1 cellular context compared by ENCODE assay signal in the genomic region with DNA sequence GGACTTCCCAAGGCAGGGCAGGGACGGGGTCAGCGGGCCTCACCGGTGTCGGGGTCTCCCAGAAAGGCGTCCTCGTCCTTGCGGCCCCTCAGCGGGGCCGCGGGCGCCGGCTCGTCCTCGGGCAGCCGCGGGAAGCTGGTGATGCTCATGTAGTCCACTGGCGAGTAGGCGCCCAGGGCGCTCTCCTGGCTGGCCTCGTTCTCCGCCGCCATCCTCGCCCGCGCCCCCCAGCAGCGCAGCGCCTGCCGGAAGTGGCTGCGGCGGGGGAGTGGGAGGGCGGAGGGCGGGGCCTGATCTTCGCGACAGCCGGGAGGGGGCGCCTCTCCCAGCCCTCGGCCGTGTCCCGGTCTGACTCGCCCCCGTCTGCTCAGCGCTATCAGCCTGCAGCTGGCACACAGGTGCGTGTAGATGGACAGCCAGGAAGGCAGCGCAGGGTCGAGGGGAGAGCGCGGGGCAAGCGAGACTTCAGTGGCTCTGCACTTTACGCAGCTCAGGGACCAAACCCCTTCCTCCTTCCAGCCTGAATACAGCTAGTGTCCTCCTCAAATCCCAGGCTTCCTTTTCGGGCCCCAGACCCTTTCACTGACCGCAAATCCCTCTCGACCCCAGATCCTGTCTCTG.
TF ChIP-seq lines count a peak whose summit lies in the region.

A gene with protein sequence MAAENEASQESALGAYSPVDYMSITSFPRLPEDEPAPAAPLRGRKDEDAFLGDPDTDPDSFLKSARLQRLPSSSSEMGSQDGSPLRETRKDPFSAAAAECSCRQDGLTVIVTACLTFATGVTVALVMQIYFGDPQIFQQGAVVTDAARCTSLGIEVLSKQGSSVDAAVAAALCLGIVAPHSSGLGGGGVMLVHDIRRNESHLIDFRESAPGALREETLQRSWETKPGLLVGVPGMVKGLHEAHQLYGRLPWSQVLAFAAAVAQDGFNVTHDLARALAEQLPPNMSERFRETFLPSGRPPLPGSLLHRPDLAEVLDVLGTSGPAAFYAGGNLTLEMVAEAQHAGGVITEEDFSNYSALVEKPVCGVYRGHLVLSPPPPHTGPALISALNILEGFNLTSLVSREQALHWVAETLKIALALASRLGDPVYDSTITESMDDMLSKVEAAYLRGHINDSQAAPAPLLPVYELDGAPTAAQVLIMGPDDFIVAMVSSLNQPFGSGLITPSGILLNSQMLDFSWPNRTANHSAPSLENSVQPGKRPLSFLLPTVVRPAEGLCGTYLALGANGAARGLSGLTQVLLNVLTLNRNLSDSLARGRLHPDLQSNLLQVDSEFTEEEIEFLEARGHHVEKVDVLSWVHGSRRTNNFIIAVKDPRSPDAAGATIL (minus strand): TSS at position 253 of the 621 bp plus-strand sequence. CDS start 41 bp downstream, at position 212.

TF ChIP-seq in HepG2, 621 proteins besides CTCF, POLR2A, EP300 and RAD21 (continued from another document and continues in another):
- TF ChIP-seq, protein P1, sequence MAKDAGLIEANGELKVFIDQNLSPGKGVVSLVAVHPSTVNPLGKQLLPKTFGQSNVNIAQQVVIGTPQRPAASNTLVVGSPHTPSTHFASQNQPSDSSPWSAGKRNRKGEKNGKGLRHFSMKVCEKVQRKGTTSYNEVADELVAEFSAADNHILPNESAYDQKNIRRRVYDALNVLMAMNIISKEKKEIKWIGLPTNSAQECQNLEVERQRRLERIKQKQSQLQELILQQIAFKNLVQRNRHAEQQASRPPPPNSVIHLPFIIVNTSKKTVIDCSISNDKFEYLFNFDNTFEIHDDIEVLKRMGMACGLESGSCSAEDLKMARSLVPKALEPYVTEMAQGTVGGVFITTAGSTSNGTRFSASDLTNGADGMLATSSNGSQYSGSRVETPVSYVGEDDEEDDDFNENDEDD (CRISPR knock-in tag; IDR thresholded peaks at IDR 0.05; ENCODE audit: borderline replicate concordance): peak; percentile 94
- TF ChIP-seq ZNF432 (CRISPR knock-in tag; IDR thresholded peaks at IDR 0.05; ENCODE audit: borderline replicate concordance) (peak; percentile 87), STAT5B (CRISPR knock-in tag; IDR thresholded peaks at IDR 0.05) (no peak; the same call in 1 of the 2 replicates), ZKSCAN5 (CRISPR knock-in tag; IDR thresholded peaks at IDR 0.05) (no peak), SIN3A (IDR thresholded peaks at IDR 0.05; ENCODE audit: borderline replicate concordance, low read depth, low read length) (peak; percentile 34; the same call in 1 of the 2 replicates), PHF8 (CRISPR knock-in tag; IDR thresholded peaks at IDR 0.05) (peak; percentile 88), IRF2 (CRISPR knock-in tag; IDR thresholded peaks at IDR 0.05) (peak; percentile 94), ZZZ3 (CRISPR knock-in tag; IDR thresholded peaks at IDR 0.05; ENCODE audit: borderline replicate concordance) (peak; percentile 83), ZNF136 (CRISPR knock-in tag; IDR thresholded peaks at IDR 0.05; ENCODE audit: low read depth) (0 out of 2 replicates have a peak, but pooled peaks have one; percentile 35), KDM5A (IDR thresholded peaks at IDR 0.05; ENCODE audit: borderline replicate concordance, low read length) (peak; percentile 54; the same call in 1 of the 2 replicates), RXRA (CRISPR knock-in tag; IDR thresholded peaks at IDR 0.05) (peak; percentile 98), ZKSCAN8 (CRISPR knock-in tag; IDR thresholded peaks at IDR 0.05; ENCODE audit: borderline replicate concordance) (peak; percentile 95), KLF12 (CRISPR knock-in tag; IDR thresholded peaks at IDR 0.05; ENCODE audit: borderline replicate concordance) (peak; percentile 85; the same call in 1 of the 2 replicates), ZNF225 (CRISPR knock-in tag; IDR thresholded peaks at IDR 0.05) (peak; percentile 90; the same call in 1 of the 2 replicates), CENPT (CRISPR knock-in tag; IDR thresholded peaks at IDR 0.05; ENCODE audit: low read depth) (0 out of 2 replicates have a peak, but pooled peaks have one; percentile 20), ZC3H4 (CRISPR knock-in tag; IDR thresholded peaks at IDR 0.05; ENCODE audit: borderline replicate concordance) (peak; percentile 79; the same call in 1 of the 2 replicates), HOXA3 (CRISPR knock-in tag; IDR thresholded peaks at IDR 0.05) (peak; percentile 92; the same call in 1 of the 2 replicates), ZNF678 (CRISPR knock-in tag; IDR thresholded peaks at IDR 0.05) (0 out of 2 replicates have a peak, but pooled peaks have one; percentile 56), MTA1 (CRISPR knock-in tag; IDR thresholded peaks at IDR 0.05; ENCODE audit: borderline replicate concordance) (peak; percentile 92; the same call in 1 of the 2 replicates), SOX5 (CRISPR knock-in tag; IDR thresholded peaks at IDR 0.05; ENCODE audit: borderline replicate concordance) (peak; percentile 78), CAMTA2 (CRISPR knock-in tag; IDR thresholded peaks at IDR 0.05; ENCODE audit: borderline replicate concordance) (peak; percentile 96; the same call in 1 of the 2 replicates), KAT8 (CRISPR knock-in tag; IDR thresholded peaks at IDR 0.05) (peak; percentile 96), ZNF816 (CRISPR knock-in tag; IDR thresholded peaks at IDR 0.05; ENCODE audit: borderline replicate concordance) (peak; percentile 97), ZNF891 (CRISPR knock-in tag; IDR thresholded peaks at IDR 0.05) (peak; percentile 93; the same call in 1 of the 2 replicates), ZMAT3 (CRISPR knock-in tag; conservative IDR thresholded peaks at IDR 0.05) (peak; percentile 87), GATAD2A (CRISPR knock-in tag; IDR thresholded peaks at IDR 0.05) (peak; percentile 85), NONO (IDR thresholded peaks at IDR 0.05) (no peak), NONO (CRISPR knock-in tag; conservative IDR thresholded peaks at IDR 0.05) (peak; percentile 99), MED13 (CRISPR knock-in tag; IDR thresholded peaks at IDR 0.05) (peak; percentile 81; the same call in 1 of the 2 replicates), KDM1A (CRISPR knock-in tag; IDR thresholded peaks at IDR 0.05) (no peak), ZNF382 (CRISPR knock-in tag; IDR thresholded peaks at IDR 0.05; ENCODE audit: borderline replicate concordance) (no peak), ARID2 (CRISPR knock-in tag; IDR thresholded peaks at IDR 0.05; ENCODE audit: borderline replicate concordance) (peak; percentile 33; the same call in 1 of the 2 replicates), POGZ (CRISPR knock-in tag; IDR thresholded peaks at IDR 0.05) (peak; percentile 95), ZNF768 (CRISPR knock-in tag; IDR thresholded peaks at IDR 0.05) (peak; percentile 74; the same call in 1 of the 2 replicates), PITX1 (CRISPR knock-in tag; IDR thresholded peaks at IDR 0.05) (0 out of 2 replicates have a peak, but pooled peaks have one; percentile 44)
- TF ChIP-seq, protein P2, sequence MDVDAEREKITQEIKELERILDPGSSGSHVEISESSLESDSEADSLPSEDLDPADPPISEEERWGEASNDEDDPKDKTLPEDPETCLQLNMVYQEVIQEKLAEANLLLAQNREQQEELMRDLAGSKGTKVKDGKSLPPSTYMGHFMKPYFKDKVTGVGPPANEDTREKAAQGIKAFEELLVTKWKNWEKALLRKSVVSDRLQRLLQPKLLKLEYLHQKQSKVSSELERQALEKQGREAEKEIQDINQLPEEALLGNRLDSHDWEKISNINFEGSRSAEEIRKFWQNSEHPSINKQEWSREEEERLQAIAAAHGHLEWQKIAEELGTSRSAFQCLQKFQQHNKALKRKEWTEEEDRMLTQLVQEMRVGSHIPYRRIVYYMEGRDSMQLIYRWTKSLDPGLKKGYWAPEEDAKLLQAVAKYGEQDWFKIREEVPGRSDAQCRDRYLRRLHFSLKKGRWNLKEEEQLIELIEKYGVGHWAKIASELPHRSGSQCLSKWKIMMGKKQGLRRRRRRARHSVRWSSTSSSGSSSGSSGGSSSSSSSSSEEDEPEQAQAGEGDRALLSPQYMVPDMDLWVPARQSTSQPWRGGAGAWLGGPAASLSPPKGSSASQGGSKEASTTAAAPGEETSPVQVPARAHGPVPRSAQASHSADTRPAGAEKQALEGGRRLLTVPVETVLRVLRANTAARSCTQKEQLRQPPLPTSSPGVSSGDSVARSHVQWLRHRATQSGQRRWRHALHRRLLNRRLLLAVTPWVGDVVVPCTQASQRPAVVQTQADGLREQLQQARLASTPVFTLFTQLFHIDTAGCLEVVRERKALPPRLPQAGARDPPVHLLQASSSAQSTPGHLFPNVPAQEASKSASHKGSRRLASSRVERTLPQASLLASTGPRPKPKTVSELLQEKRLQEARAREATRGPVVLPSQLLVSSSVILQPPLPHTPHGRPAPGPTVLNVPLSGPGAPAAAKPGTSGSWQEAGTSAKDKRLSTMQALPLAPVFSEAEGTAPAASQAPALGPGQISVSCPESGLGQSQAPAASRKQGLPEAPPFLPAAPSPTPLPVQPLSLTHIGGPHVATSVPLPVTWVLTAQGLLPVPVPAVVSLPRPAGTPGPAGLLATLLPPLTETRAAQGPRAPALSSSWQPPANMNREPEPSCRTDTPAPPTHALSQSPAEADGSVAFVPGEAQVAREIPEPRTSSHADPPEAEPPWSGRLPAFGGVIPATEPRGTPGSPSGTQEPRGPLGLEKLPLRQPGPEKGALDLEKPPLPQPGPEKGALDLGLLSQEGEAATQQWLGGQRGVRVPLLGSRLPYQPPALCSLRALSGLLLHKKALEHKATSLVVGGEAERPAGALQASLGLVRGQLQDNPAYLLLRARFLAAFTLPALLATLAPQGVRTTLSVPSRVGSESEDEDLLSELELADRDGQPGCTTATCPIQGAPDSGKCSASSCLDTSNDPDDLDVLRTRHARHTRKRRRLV (CRISPR knock-in tag; IDR thresholded peaks at IDR 0.05): 0 out of 2 replicates have a peak, but pooled peaks have one; percentile 50
- TF ChIP-seq, protein P3, sequence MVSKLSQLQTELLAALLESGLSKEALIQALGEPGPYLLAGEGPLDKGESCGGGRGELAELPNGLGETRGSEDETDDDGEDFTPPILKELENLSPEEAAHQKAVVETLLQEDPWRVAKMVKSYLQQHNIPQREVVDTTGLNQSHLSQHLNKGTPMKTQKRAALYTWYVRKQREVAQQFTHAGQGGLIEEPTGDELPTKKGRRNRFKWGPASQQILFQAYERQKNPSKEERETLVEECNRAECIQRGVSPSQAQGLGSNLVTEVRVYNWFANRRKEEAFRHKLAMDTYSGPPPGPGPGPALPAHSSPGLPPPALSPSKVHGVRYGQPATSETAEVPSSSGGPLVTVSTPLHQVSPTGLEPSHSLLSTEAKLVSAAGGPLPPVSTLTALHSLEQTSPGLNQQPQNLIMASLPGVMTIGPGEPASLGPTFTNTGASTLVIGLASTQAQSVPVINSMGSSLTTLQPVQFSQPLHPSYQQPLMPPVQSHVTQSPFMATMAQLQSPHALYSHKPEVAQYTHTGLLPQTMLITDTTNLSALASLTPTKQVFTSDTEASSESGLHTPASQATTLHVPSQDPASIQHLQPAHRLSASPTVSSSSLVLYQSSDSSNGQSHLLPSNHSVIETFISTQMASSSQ (IDR thresholded peaks at IDR 0.05; ENCODE audit: low read depth): no peak
- TF ChIP-seq, protein P3 (CRISPR knock-in tag; IDR thresholded peaks at IDR 0.05; ENCODE audit: borderline replicate concordance): peak; percentile 66; the same call in 1 of the 2 replicates
- TF ChIP-seq, protein P4, sequence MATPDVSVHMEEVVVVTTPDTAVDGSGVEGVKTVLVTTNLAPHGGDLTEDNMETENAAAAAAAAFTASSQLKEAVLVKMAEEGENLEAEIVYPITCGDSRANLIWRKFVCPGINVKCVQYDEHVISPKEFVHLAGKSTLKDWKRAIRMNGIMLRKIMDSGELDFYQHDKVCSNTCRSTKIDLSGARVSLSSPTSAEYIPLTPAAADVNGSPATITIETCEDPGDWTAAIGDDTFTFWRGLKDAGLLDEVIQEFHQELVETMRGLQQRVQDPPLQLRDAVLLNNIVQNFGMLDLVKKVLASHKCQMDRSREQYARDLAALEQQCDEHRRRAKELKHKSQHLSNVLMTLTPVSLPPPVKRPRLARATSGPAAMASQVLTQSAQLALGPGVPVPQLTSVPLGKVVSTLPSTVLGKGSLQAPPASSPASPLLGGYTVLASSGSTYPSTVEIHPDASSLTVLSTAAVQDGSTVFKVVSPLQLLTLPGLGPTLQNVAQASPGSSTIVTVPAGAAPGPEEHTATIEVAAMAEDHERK (CRISPR knock-in tag; IDR thresholded peaks at IDR 0.05; ENCODE audit: low read depth): peak; percentile 54; the same call in 1 of the 2 replicates
- TF ChIP-seq, protein P5, sequence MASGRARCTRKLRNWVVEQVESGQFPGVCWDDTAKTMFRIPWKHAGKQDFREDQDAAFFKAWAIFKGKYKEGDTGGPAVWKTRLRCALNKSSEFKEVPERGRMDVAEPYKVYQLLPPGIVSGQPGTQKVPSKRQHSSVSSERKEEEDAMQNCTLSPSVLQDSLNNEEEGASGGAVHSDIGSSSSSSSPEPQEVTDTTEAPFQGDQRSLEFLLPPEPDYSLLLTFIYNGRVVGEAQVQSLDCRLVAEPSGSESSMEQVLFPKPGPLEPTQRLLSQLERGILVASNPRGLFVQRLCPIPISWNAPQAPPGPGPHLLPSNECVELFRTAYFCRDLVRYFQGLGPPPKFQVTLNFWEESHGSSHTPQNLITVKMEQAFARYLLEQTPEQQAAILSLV (CRISPR knock-in tag; IDR thresholded peaks at IDR 0.05; ENCODE audit: borderline replicate concordance): peak; percentile 100
- TF ChIP-seq, protein P6, sequence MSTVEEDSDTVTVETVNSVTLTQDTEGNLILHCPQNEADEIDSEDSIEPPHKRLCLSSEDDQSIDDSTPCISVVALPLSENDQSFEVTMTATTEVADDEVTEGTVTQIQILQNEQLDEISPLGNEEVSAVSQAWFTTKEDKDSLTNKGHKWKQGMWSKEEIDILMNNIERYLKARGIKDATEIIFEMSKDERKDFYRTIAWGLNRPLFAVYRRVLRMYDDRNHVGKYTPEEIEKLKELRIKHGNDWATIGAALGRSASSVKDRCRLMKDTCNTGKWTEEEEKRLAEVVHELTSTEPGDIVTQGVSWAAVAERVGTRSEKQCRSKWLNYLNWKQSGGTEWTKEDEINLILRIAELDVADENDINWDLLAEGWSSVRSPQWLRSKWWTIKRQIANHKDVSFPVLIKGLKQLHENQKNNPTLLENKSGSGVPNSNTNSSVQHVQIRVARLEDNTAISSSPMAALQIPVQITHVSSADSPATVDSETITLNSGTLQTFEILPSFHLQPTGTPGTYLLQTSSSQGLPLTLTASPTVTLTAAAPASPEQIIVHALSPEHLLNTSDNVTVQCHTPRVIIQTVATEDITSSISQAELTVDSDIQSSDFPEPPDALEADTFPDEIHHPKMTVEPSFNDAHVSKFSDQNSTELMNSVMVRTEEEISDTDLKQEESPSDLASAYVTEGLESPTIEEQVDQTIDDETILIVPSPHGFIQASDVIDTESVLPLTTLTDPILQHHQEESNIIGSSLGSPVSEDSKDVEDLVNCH (CRISPR knock-in tag; IDR thresholded peaks at IDR 0.05): no peak
- TF ChIP-seq, protein P7, sequence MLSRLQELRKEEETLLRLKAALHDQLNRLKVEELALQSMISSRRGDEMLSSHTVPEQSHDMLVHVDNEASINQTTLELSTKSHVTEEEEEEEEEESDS (CRISPR knock-in tag; IDR thresholded peaks at IDR 0.05; ENCODE audit: borderline replicate concordance): no peak
